21 cellular contexts compared by ENCODE assay signal in genomic region chr14:44854114-44854513, GRCh38.
"Had no signal": no experiment of that assay in that cellular context is flagged by ENCODE, and none has a peak within 500 bp of the region (broad histone marks: within the 10 kb centered on the region; RNA-seq: fewer than 3 reads in every experiment).

No MANE protein-coding gene starts in this region.

- H3K4me1 Mint-ChIP-seq: activated CD8-positive, alpha-beta memory T cell treated with anti-CD3 and anti-CD28 coated beads, Interleukin-2, amount 10 ng/mL, durations not matched to agents 7 days and 5 days; central memory CD8-positive, alpha-beta T cell had no signal

- H3K27ac Mint-ChIP-seq: activated CD8-positive, alpha-beta memory T cell treated with anti-CD3 and anti-CD28 coated beads, Interleukin-2, amount 10 ng/mL, durations not matched to agents 7 days and 5 days; dendritic cell treated with granulocyte-macrophage colony-stimulating factor and Interleukin-4, amounts not matched to agents 40 ng/mL and 50 ng/mL, for 4 days; endodermal cell; natural killer cell treated with Interleukin-12 subunit alpha and Interleukin-12 subunit beta and Interleukin-15 and Interleukin-18, amount 100 ng/mL, for 72 hours; T-helper 1 cell treated with Interleukin-12 subunit alpha and Interleukin-12 subunit beta and Interleukin-4 antibody, amounts not matched to agents 30 μg/mL and 1 μg/mL, for 36 hours had no signal

- H3K4me3 Mint-ChIP-seq: activated CD8-positive, alpha-beta memory T cell treated with anti-CD3 and anti-CD28 coated beads, Interleukin-2, amount 10 ng/mL, durations not matched to agents 7 days and 5 days; central memory CD8-positive, alpha-beta T cell; dendritic cell treated with granulocyte-macrophage colony-stimulating factor and Interleukin-4, amounts not matched to agents 40 ng/mL and 50 ng/mL, for 4 days; endodermal cell; natural killer cell treated with Interleukin-12 subunit alpha and Interleukin-12 subunit beta and Interleukin-15 and Interleukin-18, amount 100 ng/mL, for 72 hours; T-helper 1 cell treated with Interleukin-12 subunit alpha and Interleukin-12 subunit beta and Interleukin-4 antibody, amounts not matched to agents 30 μg/mL and 1 μg/mL, for 36 hours had no signal

- H3K9me3 Mint-ChIP-seq: dendritic cell treated with granulocyte-macrophage colony-stimulating factor and Interleukin-4, amounts not matched to agents 40 ng/mL and 50 ng/mL, for 4 days; natural killer cell treated with Interleukin-12 subunit alpha and Interleukin-12 subunit beta and Interleukin-15 and Interleukin-18, amount 100 ng/mL, for 72 hours had no signal

- H3K4me3 ChIP-seq: mucosa of descending colon, right atrium auricular region, tibial nerve had no signal

- H3K36me3 Mint-ChIP-seq: activated CD8-positive, alpha-beta memory T cell treated with anti-CD3 and anti-CD28 coated beads, Interleukin-2, amount 10 ng/mL, durations not matched to agents 7 days and 5 days had no signal

- ATAC-seq: activated CD8-positive, alpha-beta memory T cell treated with anti-CD3 and anti-CD28 coated beads, Interleukin-2, amount 10 ng/mL, durations not matched to agents 7 days and 5 days; esophagus mucosa; left cardiac atrium; left ventricle myocardium superior; mucosa of descending colon; natural killer cell treated with Interleukin-12 subunit alpha and Interleukin-12 subunit beta and Interleukin-15 and Interleukin-18, amount 100 ng/mL, for 72 hours had no signal

- DNase-seq: activated CD8-positive, alpha-beta memory T cell treated with anti-CD3 and anti-CD28 coated beads, Interleukin-2, amount 10 ng/mL, durations not matched to agents 7 days and 5 days; activated effector memory CD4-positive, alpha-beta T cell treated with Interleukin-2 at 50 U/mL for 16 hours; activated naive CD4-positive, alpha-beta T cell treated with anti-CD3 and anti-CD28 coated beads, Interleukin-2, amount 50 U/mL, for 16 hours; anterior cingulate cortex; endodermal cell; foreskin fibroblast; head of caudate nucleus; hippocampal formation; left cardiac atrium; left ventricle myocardium superior; mucosa of descending colon; stimulated activated naive CD4-positive, alpha-beta T cell treated with Interleukin-2 at 50 U/mL for 16 hours; SW 1271; T1000 had no signal
